Comparison of ENCODE assay signal across 15 cellular contexts in the genomic region with DNA sequence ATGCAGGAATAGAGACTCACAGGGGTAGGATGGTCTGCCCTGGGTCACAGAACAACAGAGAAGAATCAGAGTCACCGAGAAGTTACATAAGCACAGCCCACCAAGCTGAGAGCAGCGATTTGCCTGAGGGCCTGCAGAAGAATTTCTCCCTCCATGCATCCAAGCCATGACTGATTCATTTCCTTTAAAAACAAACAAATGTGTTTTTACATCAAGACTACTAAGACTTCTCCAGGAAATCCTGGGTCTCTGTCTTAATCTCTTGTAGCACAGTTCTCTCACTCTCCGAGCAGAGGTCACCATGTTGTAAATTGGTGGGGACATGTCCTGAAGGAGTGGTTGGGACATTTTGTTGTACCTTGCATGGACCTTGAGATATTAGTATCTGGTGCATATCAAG.
A peak's percentile ranks its signal among the peaks of the same experiment; 100 is the strongest.
DNase-seq lines count a peak whose midpoint lies in the region; ATAC-seq and TF ChIP-seq lines count a peak whose summit lies in the region.
"Had no signal": no experiment of that assay in that cellular context is flagged by ENCODE, and none has a peak within 500 bp of the region (broad histone marks: within the 10 kb centered on the region; RNA-seq: fewer than 3 reads in every experiment).

No MANE protein-coding gene starts in this region.

- H3K4me3 Mint-ChIP-seq in CD8-positive, alpha-beta memory T cell, result no peak overlapping the region
- H3K4me3 Mint-ChIP-seq: activated T-helper 1 cell treated with anti-CD3 and anti-CD28 coated beads, Interleukin-12 subunit alpha, Interleukin-12 subunit beta, Interleukin-2, Interleukin-4 antibody, amounts not matched to agents 30 ng/mL and 10 ng/mL and 1 ng/mL, durations not matched to agents 14 hours and 24 hours and 36 hours; CD8-positive, alpha-beta T cell; central memory CD8-positive, alpha-beta T cell had no signal

- peak overlapping the region; percentile 63 for H2AFZ ChIP-seq in osteoblast (ENCODE audit: low read length)

- no peaks in the 10 kb centered on the region for H4K20me1 ChIP-seq in osteoblast (ENCODE audit: insufficient read depth, low read length)

- no peaks in the 10 kb centered on the region for H3K79me2 ChIP-seq in osteoblast (ENCODE audit: insufficient read depth, low read length)

- CTCF ChIA-PET in CD8-positive, alpha-beta memory T cell (lab: Charles Lee), result no interaction called here

- ATAC-seq in RWPE2 (ENCODE audit: low read depth), result peak; percentile 41
- no peak for ATAC-seq in HG02938 (IDR thresholded peaks at IDR 0.05; ENCODE audit: unreplicated experiment)
- no peak for ATAC-seq in GM18870 (IDR thresholded peaks at IDR 0.05; ENCODE audit: unreplicated experiment)
- ATAC-seq: CD8-positive, alpha-beta T cell; upper lobe of right lung had no signal

- H3K36me3 ChIP-seq in RWPE2 (ENCODE audit: low read depth) (peaks cover 11% of the 10 kb centered on the region), osteoblast (ENCODE audit: insufficient read depth, low read length) (no peaks in the 10 kb centered on the region)
- H3K36me3 ChIP-seq in CD8-positive, alpha-beta memory T cell (ENCODE audit: insufficient read depth, low read length), result no peaks in the 10 kb centered on the region
- H3K36me3 ChIP-seq: right atrium auricular region, upper lobe of right lung had no signal

- H3K4me2 ChIP-seq in osteoblast (ENCODE audit: insufficient read depth, low read length), result peak overlapping the region; percentile 55

- H3K4me3 ChIP-seq in RWPE2 (ENCODE audit: severe bottlenecking), result no peak overlapping the region
- H3K4me3 ChIP-seq in osteoblast (ENCODE audit: insufficient read depth, low read length), result no peak overlapping the region
- no peak overlapping the region for H3K4me3 ChIP-seq in CD8-positive, alpha-beta memory T cell (ENCODE audit: low read length)
- H3K4me3 ChIP-seq: right atrium auricular region, upper lobe of right lung had no signal

- H3K27ac Mint-ChIP-seq in CD8-positive, alpha-beta memory T cell, result no peak overlapping the region
- H3K27ac Mint-ChIP-seq: activated T-helper 1 cell treated with anti-CD3 and anti-CD28 coated beads, Interleukin-12 subunit alpha, Interleukin-12 subunit beta, Interleukin-2, Interleukin-4 antibody, amounts not matched to agents 30 ng/mL and 10 ng/mL and 1 ng/mL, durations not matched to agents 14 hours and 24 hours and 36 hours; CD8-positive, alpha-beta T cell had no signal

- no peak for TF ChIP-seq CTCF in RWPE2 (IDR thresholded peaks at IDR 0.05; ENCODE audit: poor library complexity, severe bottlenecking)
- TF ChIP-seq CTCF in osteoblast (IDR thresholded peaks at IDR 0.05; ENCODE audit: extremely low read depth, low read depth, low read length), result no peak

- no peaks in the 10 kb centered on the region for H3K27me3 ChIP-seq in RWPE2 (ENCODE audit: insufficient read depth, poor library complexity, severe bottlenecking)
- H3K27me3 ChIP-seq in osteoblast (ENCODE audit: insufficient read depth, low read length), result no peaks in the 10 kb centered on the region
- no peaks in the 10 kb centered on the region for H3K27me3 ChIP-seq in CD8-positive, alpha-beta memory T cell (ENCODE audit: insufficient read depth, low read length, poor library complexity, severe bottlenecking)
- H3K27me3 ChIP-seq: right atrium auricular region, upper lobe of right lung had no signal

- H3K9me3 ChIP-seq in RWPE2 (ENCODE audit: severe bottlenecking) (no peaks in the 10 kb centered on the region), osteoblast (ENCODE audit: low read depth, low read length) (no peaks in the 10 kb centered on the region)
- H3K9me3 ChIP-seq in CD8-positive, alpha-beta memory T cell (ENCODE audit: low read length), result no peaks in the 10 kb centered on the region
- H3K9me3 ChIP-seq: right atrium auricular region, upper lobe of right lung had no signal

- H3K27ac ChIP-seq in RWPE2 (ENCODE audit: poor library complexity, severe bottlenecking) (peak overlapping the region; percentile 96), epithelial cell of prostate (peak overlapping the region; percentile 97), osteoblast (ENCODE audit: low read depth, low read length) (peak overlapping the region; percentile 84)
- H3K27ac ChIP-seq in CD8-positive, alpha-beta memory T cell (ENCODE audit: low read depth, low read length), result no peak overlapping the region
- H3K27ac ChIP-seq: right atrium auricular region, upper lobe of right lung had no signal

- H3K36me3 Mint-ChIP-seq in CD8-positive, alpha-beta memory T cell, result no peaks in the 10 kb centered on the region
- H3K36me3 Mint-ChIP-seq: CD8-positive, alpha-beta T cell had no signal

- no peaks in the 10 kb centered on the region for H3K4me1 Mint-ChIP-seq in CD8-positive, alpha-beta memory T cell
- H3K4me1 Mint-ChIP-seq: central memory CD8-positive, alpha-beta T cell had no signal

- peaks cover 61% of the 10 kb centered on the region for H3K4me1 ChIP-seq in RWPE2 (ENCODE audit: insufficient read depth, poor library complexity, severe bottlenecking)
- H3K4me1 ChIP-seq in osteoblast (ENCODE audit: insufficient read depth, low read length), result peaks cover 55% of the 10 kb centered on the region
- no peaks in the 10 kb centered on the region for H3K4me1 ChIP-seq in CD8-positive, alpha-beta memory T cell (ENCODE audit: insufficient read depth, low read length)

- DNase-seq in Daoy (ENCODE audit: low read depth), result peak; percentile 82
- DNase-seq in RWPE2 (ENCODE audit: low spot score), result no peak
- DNase-seq in epithelial cell of prostate (ENCODE audit: low read depth, low spot score), result no peak
- no peak for DNase-seq in osteoblast (ENCODE audit: insufficient read length, low spot score, missing footprints)
- DNase-seq in NCI-H748 treated with DMSO at 0.1 percent for 48 hours (lab: John Stamatoyannopoulos, UW), result no peak
- DNase-seq in CD8-positive, alpha-beta memory T cell, result no peak
- DNase-seq: activated CD4-positive, alpha-beta T cell treated with anti-CD3 and anti-CD28 coated beads for 1 hour; CD8-positive, alpha-beta T cell; NCI-H510A treated with DMSO at 0.1 percent for 48 hours; upper lobe of right lung had no signal

- POLR2A ChIA-PET in CD8-positive, alpha-beta memory T cell (lab: Charles Lee), result no interaction called here

- peaks cover 0 to under 1% (median 0%) of the 10 kb centered on the region in 5 donors for H3K9me3 Mint-ChIP-seq in CD8-positive, alpha-beta memory T cell
- H3K9me3 Mint-ChIP-seq: CD8-positive, alpha-beta T cell; central memory CD8-positive, alpha-beta T cell had no signal

- peaks cover 3 to 7% of the 10 kb centered on the region in 2 donors for H3K27me3 Mint-ChIP-seq in CD8-positive, alpha-beta memory T cell
- H3K27me3 Mint-ChIP-seq: central memory CD8-positive, alpha-beta T cell had no signal
